Comparison of ENCODE assay signal across 8 cellular contexts in genomic region chr15:34038023-34038403, GRCh38. TPM values are rescaled to one million over a fixed set of nuclear protein-coding genes. Genes with fewer than 3 reads are reported as not detected.
DNase-seq lines count a peak whose midpoint lies in the region; ATAC-seq and TF ChIP-seq lines count a peak whose summit lies in the region.

No MANE protein-coding gene starts in this region.

- BruUV-seq in OCI-LY7 (replicated peaks; lab: Mats Ljungman, UMichigan): no TSS peak

- H3K4me2 ChIP-seq in BLaER1: peak overlapping the region; percentile 82
- H3K4me2 ChIP-seq in OCI-LY7 (ENCODE audit: low read length): peak overlapping the region; percentile 79
- peak overlapping the region; percentile 84 for H3K4me2 ChIP-seq in parathyroid adenoma (ENCODE audit: low read length)

- H3K4me1 ChIP-seq in BLaER1 (peaks cover 19% of the 10 kb centered on the region), OCI-LY7 (ENCODE audit: insufficient read depth, low read length, poor library complexity, severe bottlenecking) (peaks cover 21% of the 10 kb centered on the region), parathyroid adenoma (no peaks in the 10 kb centered on the region)

- DNase-seq in OCI-LY7 (ENCODE audit: low spot score) (no peak), epithelial cell of proximal tubule (ENCODE audit: low read depth) (no peak), HuH-7.5 (ENCODE audit: low spot score) (no peak), kidney glomerular epithelial cell (lab: John Stamatoyannopoulos, UW) (no peak), NCI-H2029 (lab: John Stamatoyannopoulos, UW) (no peak)

- intact Hi-C loops in OCI-LY7 (cut with micrococcal nuclease; ENCODE audit: unreplicated experiment): loop anchor here (2.0 to 10.0 kb wide), 4 partner anchors 63 to 851 kb away; partner anchors contain the start of genes EMC7, LPCAT4 and SLC12A6

- H3K9ac ChIP-seq in BLaER1 (peak overlapping the region; percentile 98), parathyroid adenoma (no peak overlapping the region)

- H3K36me3 ChIP-seq in BLaER1 (no peaks in the 10 kb centered on the region), OCI-LY7 (ENCODE audit: insufficient read depth, low read length) (no peaks in the 10 kb centered on the region), parathyroid adenoma (ENCODE audit: control insufficient read depth, insufficient read depth, low read length) (no peaks in the 10 kb centered on the region)

- CTCF ChIA-PET in OCI-LY7 (lab: Charles Lee; ENCODE audit: unreplicated experiment): no interaction called here

- peak; percentile 8 for ATAC-seq in GM21529 (IDR thresholded peaks at IDR 0.05; ENCODE audit: unreplicated experiment)

- H3K27me3 ChIP-seq in BLaER1: no peaks in the 10 kb centered on the region
- no peaks in the 10 kb centered on the region for H3K27me3 ChIP-seq in parathyroid adenoma (ENCODE audit: control insufficient read depth, insufficient read depth, low read length)

- no peaks in the 10 kb centered on the region for H3K9me2 ChIP-seq in OCI-LY7 (ENCODE audit: insufficient read depth, low read length)

- peak overlapping the region; percentile 100 for H3K27ac ChIP-seq in BLaER1
- H3K27ac ChIP-seq in OCI-LY7 (ENCODE audit: low read depth, low read length, poor library complexity, severe bottlenecking): peak overlapping the region; percentile 58
- H3K27ac ChIP-seq in parathyroid adenoma: peak overlapping the region; percentile 69

- H3K4me3 ChIP-seq in BLaER1 (peak overlapping the region; percentile 78), OCI-LY7 (ENCODE audit: low read depth, low read length, poor library complexity, severe bottlenecking) (peak overlapping the region; percentile 81), epithelial cell of proximal tubule (ENCODE audit: low read depth, low read length) (peak overlapping the region; percentile 92), parathyroid adenoma (ENCODE audit: low read depth, low read length) (peak overlapping the region; percentile 75)

- no peaks in the 10 kb centered on the region for H4K20me1 ChIP-seq in BLaER1
- H4K20me1 ChIP-seq in OCI-LY7 (ENCODE audit: insufficient read depth, low read length): no peaks in the 10 kb centered on the region

- H3K79me2 ChIP-seq in OCI-LY7 (ENCODE audit: insufficient read depth, low read depth, low read length) (peaks cover 11% of the 10 kb centered on the region; the same call in 1 of the 2 replicates), parathyroid adenoma (no peaks in the 10 kb centered on the region)

- peak overlapping the region; percentile 100 for H2AFZ ChIP-seq in OCI-LY7 (ENCODE audit: low read length)
- H2AFZ ChIP-seq in parathyroid adenoma: peak overlapping the region; percentile 87

- POLR2A ChIA-PET in OCI-LY7 (lab: Charles Lee): interaction anchor here (0.9 kb wide), 1 partner anchor 110 kb away, joined by 3 read pairs; no protein-coding TSS in a partner anchor

- no peaks in the 10 kb centered on the region for H3K9me3 ChIP-seq in BLaER1
- H3K9me3 ChIP-seq in OCI-LY7 (ENCODE audit: low read length): no peaks in the 10 kb centered on the region
- no peaks in the 10 kb centered on the region for H3K9me3 ChIP-seq in parathyroid adenoma (ENCODE audit: control insufficient read depth, low read length)

- TF ChIP-seq CTCF in OCI-LY7 (conservative IDR thresholded peaks at IDR 0.05; ENCODE audit: low read length) (no peak), epithelial cell of proximal tubule (conservative IDR thresholded peaks at IDR 0.05; ENCODE audit: low read depth, low read length) (no peak), parathyroid adenoma (IDR thresholded peaks at IDR 0.05) (no peak)

RNA-seq across cellular contexts. Expression of gene AVEN, which starts 1.0 kb away (rescaled TPM):
- 6.3 and 8.3 TPM in 2 replicates for total RNA-seq in OCI-LY7 (2014; rRNA removed; shearing (Covaris generic))
- total RNA-seq in OCI-LY7 (2022) (11.6 and 13.5 TPM in 2 replicates), epithelial cell of proximal tubule (25.3 and 29.5 TPM in 2 replicates)
